ENCODE assay signal across 4 cellular contexts in the genomic region with DNA sequence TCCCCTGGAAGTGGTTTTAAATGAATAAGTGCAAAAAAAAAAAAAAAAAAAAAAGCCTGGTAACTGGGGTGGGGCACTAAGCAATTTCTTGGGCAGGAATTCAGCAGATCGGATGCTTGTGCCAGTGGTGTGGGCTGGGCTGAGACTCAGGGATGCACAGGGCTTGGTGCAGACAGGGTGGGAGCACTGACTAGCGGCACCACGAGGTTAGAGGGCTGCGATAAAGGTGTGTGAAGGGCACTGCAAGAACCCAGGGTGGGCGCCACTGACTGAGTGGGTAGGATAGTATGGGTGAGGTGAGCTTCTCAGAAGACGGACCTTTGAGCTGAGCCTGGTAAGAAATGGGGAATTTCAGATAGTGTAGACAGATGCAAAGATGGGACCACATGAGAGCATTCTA. TPM values are rescaled to one million over a fixed set of nuclear protein-coding genes. Genes with fewer than 3 reads are reported as not detected.
"Had no signal": no experiment of that assay in that cellular context is flagged by ENCODE, and none has a peak within 500 bp of the region (broad histone marks: within the 10 kb centered on the region; RNA-seq: fewer than 3 reads in every experiment).

No MANE protein-coding gene starts in this region.

- DNase-seq: GDM1, GF-D8 had no signal

- H3K4me3 ChIP-seq: GM12878 had no signal

RNA-seq across cellular contexts. Expression of a gene that starts 45.5 kb away (rescaled TPM):
- total RNA-seq: G401 had no signal
